ENCODE assay signal across 9 cellular contexts in genomic region chr19:34317311-34317927, GRCh38. TPM values are rescaled to one million over a fixed set of nuclear protein-coding genes. Genes with fewer than 3 reads are reported as not detected.
DNase-seq lines count a peak whose midpoint lies in the region; ATAC-seq lines count a peak whose summit lies in the region.
"Had no signal": no experiment of that assay in that cellular context is flagged by ENCODE, and none has a peak within 500 bp of the region (broad histone marks: within the 10 kb centered on the region; RNA-seq: fewer than 3 reads in every experiment).

No MANE protein-coding gene starts in this region.

- H3K9me3 Mint-ChIP-seq in CD8-positive, alpha-beta memory T cell: no peaks in the 10 kb centered on the region
- H3K9me3 Mint-ChIP-seq in effector memory CD8-positive, alpha-beta T cell: no peaks in the 10 kb centered on the region
- H3K9me3 Mint-ChIP-seq in naive thymus-derived CD4-positive, alpha-beta T cell: no peaks in the 10 kb centered on the region

- H3K4me3 ChIP-seq in CD8-positive, alpha-beta memory T cell (ENCODE audit: low read length): no peak overlapping the region
- peak overlapping the region; percentile 11 for H3K4me3 ChIP-seq in naive thymus-derived CD4-positive, alpha-beta T cell (ENCODE audit: low read length)

- peaks cover 24% of the 10 kb centered on the region for H3K4me1 ChIP-seq in CD8-positive, alpha-beta memory T cell (ENCODE audit: insufficient read depth, low read length)
- H3K4me1 ChIP-seq in naive thymus-derived CD4-positive, alpha-beta T cell (ENCODE audit: control insufficient read depth in 2 of 2, insufficient read depth in 2 of 2, low read length in 2 of 2): peaks cover 3 to 26% of the 10 kb centered on the region in 2 donors

- peak in 4 of 5 donors; percentile 8 to 41 (median 16) for DNase-seq in CD8-positive, alpha-beta memory T cell
- DNase-seq in NCI-H2029 treated with DMSO at 0.1 percent for 48 hours (lab: John Stamatoyannopoulos, UW) (peak; percentile 32), amygdala (lab: John Stamatoyannopoulos, UW) (no peak), COLO829 (ENCODE audit: low spot score) (no peak), Ammon's horn (ENCODE audit: low spot score) (no peak)
- DNase-seq in effector memory CD8-positive, alpha-beta T cell: peak in 2 of 3 experiments; percentile 17 to 27
- DNase-seq in naive thymus-derived CD4-positive, alpha-beta T cell: peak in 7 of 9 donors; percentile 27 to 58 (median 37)
- DNase-seq: WERI-Rb-1 had no signal

- H3K9me3 ChIP-seq in CD8-positive, alpha-beta memory T cell (ENCODE audit: low read length): no peaks in the 10 kb centered on the region
- H3K9me3 ChIP-seq in naive thymus-derived CD4-positive, alpha-beta T cell (ENCODE audit: control insufficient read depth in 2 of 3, low read length in 3 of 3): no peaks in the 10 kb centered on the region

- H3K36me3 ChIP-seq in CD8-positive, alpha-beta memory T cell (ENCODE audit: insufficient read depth, low read length): no peaks in the 10 kb centered on the region
- peaks cover 0 to 20% (median 0%) of the 10 kb centered on the region in 3 experiments for H3K36me3 ChIP-seq in naive thymus-derived CD4-positive, alpha-beta T cell (ENCODE audit: control insufficient read depth in 2 of 3, insufficient read depth in 3 of 3, low read length in 3 of 3)

- intact Hi-C loops in naive thymus-derived CD4-positive, alpha-beta T cell (cut with micrococcal nuclease): loop anchor here in 1 of 2 donors (1.0 kb wide), 1 partner anchor 62 kb away; no protein-coding TSS in a partner anchor

- H3K4me3 Mint-ChIP-seq in CD8-positive, alpha-beta memory T cell: peak overlapping the region in 5 of 7 donors; percentile 7 to 62 (median 46)
- peak overlapping the region; percentile 23 to 68 for H3K4me3 Mint-ChIP-seq in effector memory CD8-positive, alpha-beta T cell
- H3K4me3 Mint-ChIP-seq in naive thymus-derived CD4-positive, alpha-beta T cell: peak overlapping the region in 9 of 10 donors; percentile 67 to 79 (median 73)

- no peaks in the 10 kb centered on the region for H3K27me3 Mint-ChIP-seq in CD8-positive, alpha-beta memory T cell
- no peaks in the 10 kb centered on the region for H3K27me3 Mint-ChIP-seq in effector memory CD8-positive, alpha-beta T cell
- H3K27me3 Mint-ChIP-seq in naive thymus-derived CD4-positive, alpha-beta T cell: no peaks in the 10 kb centered on the region

- H3K27ac Mint-ChIP-seq in CD8-positive, alpha-beta memory T cell: peak overlapping the region in 6 of 8 donors; percentile 66 to 89 (median 86)
- peak overlapping the region; percentile 79 to 95 for H3K27ac Mint-ChIP-seq in effector memory CD8-positive, alpha-beta T cell
- H3K27ac Mint-ChIP-seq in naive thymus-derived CD4-positive, alpha-beta T cell: peak overlapping the region; percentile 7 to 95 (median 82)

- H3K27me3 ChIP-seq in CD8-positive, alpha-beta memory T cell (ENCODE audit: insufficient read depth, low read length, poor library complexity, severe bottlenecking): no peaks in the 10 kb centered on the region
- H3K27me3 ChIP-seq in naive thymus-derived CD4-positive, alpha-beta T cell (ENCODE audit: control insufficient read depth in 2 of 2, insufficient read depth in 2 of 2, low read length in 2 of 2): no peaks in the 10 kb centered on the region

- peaks cover 26 to 43% (median 39%) of the 10 kb centered on the region in 3 donors for H3K4me1 Mint-ChIP-seq in CD8-positive, alpha-beta memory T cell
- peaks cover 31 to 39% of the 10 kb centered on the region in 2 donors for H3K4me1 Mint-ChIP-seq in effector memory CD8-positive, alpha-beta T cell (ENCODE audit: low read depth in 2 of 2)
- peaks cover 13 to 68% (median 54%) of the 10 kb centered on the region in 7 donors for H3K4me1 Mint-ChIP-seq in naive thymus-derived CD4-positive, alpha-beta T cell

- peak; percentile 86 for ATAC-seq in effector memory CD8-positive, alpha-beta T cell (replicated peaks)
- ATAC-seq in naive thymus-derived CD4-positive, alpha-beta T cell: peak; percentile 79
- ATAC-seq in HG02981 (IDR thresholded peaks at IDR 0.05; ENCODE audit: unreplicated experiment): no peak

- CTCF ChIA-PET in CD8-positive, alpha-beta memory T cell (lab: Charles Lee): no interaction called here
- CTCF ChIA-PET in naive thymus-derived CD4-positive, alpha-beta T cell (lab: Charles Lee): interaction anchor here (0.7 to 1.5 kb wide), 4 partner anchors 9 to 56 kb away, joined by 4 to 5 read pairs (median 4); no protein-coding TSS in a partner anchor

- peaks cover 3 to 25% (median 7%) of the 10 kb centered on the region in 3 donors for H3K36me3 Mint-ChIP-seq in CD8-positive, alpha-beta memory T cell
- H3K36me3 Mint-ChIP-seq in effector memory CD8-positive, alpha-beta T cell (ENCODE audit: insufficient read depth): peaks cover 25% of the 10 kb centered on the region
- H3K36me3 Mint-ChIP-seq in naive thymus-derived CD4-positive, alpha-beta T cell: peaks cover 0 to 26% (median 8%) of the 10 kb centered on the region in 5 donors

- H3K27ac ChIP-seq in CD8-positive, alpha-beta memory T cell (ENCODE audit: low read depth, low read length): peak overlapping the region; percentile 21
- no peak overlapping the region for H3K27ac ChIP-seq in naive thymus-derived CD4-positive, alpha-beta T cell (ENCODE audit: low read depth, low read length)
- H3K27ac ChIP-seq: WERI-Rb-1 had no signal

- POLR2A ChIA-PET in CD8-positive, alpha-beta memory T cell (lab: Charles Lee): no interaction called here
- POLR2A ChIA-PET in naive thymus-derived CD4-positive, alpha-beta T cell (lab: Charles Lee): interaction anchor here (1.6 to 2.1 kb wide), 2 partner anchors 30 to 47 kb away, joined by 4 to 12 read pairs; no protein-coding TSS in a partner anchor

RNA-seq across cellular contexts. Expression of gene GPI, which starts 47.6 kb away (rescaled TPM):
- total RNA-seq in CD8-positive, alpha-beta memory T cell: 100 to 1,000 TPM; 478 to 484 TPM
- 213 TPM for polyA plus RNA-seq in CD8-positive, alpha-beta memory T cell
- 100 to 1,000 TPM in 3 of 5 experiments, 10 to 100 TPM in 2; 96.5 to 750 (median 104) TPM for total RNA-seq in naive thymus-derived CD4-positive, alpha-beta T cell
- polyA plus RNA-seq in naive thymus-derived CD4-positive, alpha-beta T cell: 100 to 1,000 TPM; 123 to 170 TPM

Comparison
In these comparisons a context has a peak if more than half of its experiments do, and no peak if none do; other contexts are left out.
1. DNase-seq: peak in CD8-positive, alpha-beta memory T cell (4 of 5), NCI-H2029 treated with DMSO at 0.1 percent for 48 hours (single experiment), effector memory CD8-positive, alpha-beta T cell (2 of 3) and naive thymus-derived CD4-positive, alpha-beta T cell (7 of 9); none in amygdala (0 of 56), COLO829 (single experiment) and Ammon's horn (single experiment).
2. Peak in every context shown above with its lines, with median percentiles within 50 percentile points of each other: H3K27ac Mint-ChIP-seq and H3K4me3 Mint-ChIP-seq.